1 cellular context compared by ENCODE assay signal in genomic region chr3:129213238-129213637, GRCh38.
TF ChIP-seq lines count a peak whose summit lies in the region.

No MANE protein-coding gene starts in this region.

TF ChIP-seq in HCT116, 20 proteins besides CTCF, POLR2A, EP300 and RAD21:
- TF ChIP-seq FOSL1 (IDR thresholded peaks at IDR 0.05; ENCODE audit: low read depth) (no peak), POLR2AphosphoS5 (IDR thresholded peaks at IDR 0.05; ENCODE audit: low read depth, low read length) (no peak), EZH2phosphoT487 (IDR thresholded peaks at IDR 0.05; ENCODE audit: borderline replicate concordance) (no peak), CBX3 (IDR thresholded peaks at IDR 0.05; ENCODE audit: low read depth) (no peak), ZFX (IDR thresholded peaks at IDR 0.05) (no peak), CEBPB (IDR thresholded peaks at IDR 0.05; ENCODE audit: low read depth) (no peak), SRF (IDR thresholded peaks at IDR 0.05; ENCODE audit: low read depth) (no peak), YY1 (IDR thresholded peaks at IDR 0.05; ENCODE audit: extremely low read depth, insufficient replicate concordance, low read depth, low read length) (no peak), TCF7L2 (IDR thresholded peaks at IDR 0.05; ENCODE audit: borderline replicate concordance, extremely low read depth, insufficient read depth, insufficient read length) (no peak), EZH2 (IDR thresholded peaks at IDR 0.05) (no peak), EGR1 (IDR thresholded peaks at IDR 0.05; ENCODE audit: low read depth) (no peak)
- TF ChIP-seq, protein P1, sequence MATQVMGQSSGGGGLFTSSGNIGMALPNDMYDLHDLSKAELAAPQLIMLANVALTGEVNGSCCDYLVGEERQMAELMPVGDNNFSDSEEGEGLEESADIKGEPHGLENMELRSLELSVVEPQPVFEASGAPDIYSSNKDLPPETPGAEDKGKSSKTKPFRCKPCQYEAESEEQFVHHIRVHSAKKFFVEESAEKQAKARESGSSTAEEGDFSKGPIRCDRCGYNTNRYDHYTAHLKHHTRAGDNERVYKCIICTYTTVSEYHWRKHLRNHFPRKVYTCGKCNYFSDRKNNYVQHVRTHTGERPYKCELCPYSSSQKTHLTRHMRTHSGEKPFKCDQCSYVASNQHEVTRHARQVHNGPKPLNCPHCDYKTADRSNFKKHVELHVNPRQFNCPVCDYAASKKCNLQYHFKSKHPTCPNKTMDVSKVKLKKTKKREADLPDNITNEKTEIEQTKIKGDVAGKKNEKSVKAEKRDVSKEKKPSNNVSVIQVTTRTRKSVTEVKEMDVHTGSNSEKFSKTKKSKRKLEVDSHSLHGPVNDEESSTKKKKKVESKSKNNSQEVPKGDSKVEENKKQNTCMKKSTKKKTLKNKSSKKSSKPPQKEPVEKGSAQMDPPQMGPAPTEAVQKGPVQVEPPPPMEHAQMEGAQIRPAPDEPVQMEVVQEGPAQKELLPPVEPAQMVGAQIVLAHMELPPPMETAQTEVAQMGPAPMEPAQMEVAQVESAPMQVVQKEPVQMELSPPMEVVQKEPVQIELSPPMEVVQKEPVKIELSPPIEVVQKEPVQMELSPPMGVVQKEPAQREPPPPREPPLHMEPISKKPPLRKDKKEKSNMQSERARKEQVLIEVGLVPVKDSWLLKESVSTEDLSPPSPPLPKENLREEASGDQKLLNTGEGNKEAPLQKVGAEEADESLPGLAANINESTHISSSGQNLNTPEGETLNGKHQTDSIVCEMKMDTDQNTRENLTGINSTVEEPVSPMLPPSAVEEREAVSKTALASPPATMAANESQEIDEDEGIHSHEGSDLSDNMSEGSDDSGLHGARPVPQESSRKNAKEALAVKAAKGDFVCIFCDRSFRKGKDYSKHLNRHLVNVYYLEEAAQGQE (IDR thresholded peaks at IDR 0.05; ENCODE audit: low read depth) = no peak
TF ChIP-seq in HCT116: peak in this region for 0.
